ENCODE assay signal across 8 cellular contexts in the genomic region with DNA sequence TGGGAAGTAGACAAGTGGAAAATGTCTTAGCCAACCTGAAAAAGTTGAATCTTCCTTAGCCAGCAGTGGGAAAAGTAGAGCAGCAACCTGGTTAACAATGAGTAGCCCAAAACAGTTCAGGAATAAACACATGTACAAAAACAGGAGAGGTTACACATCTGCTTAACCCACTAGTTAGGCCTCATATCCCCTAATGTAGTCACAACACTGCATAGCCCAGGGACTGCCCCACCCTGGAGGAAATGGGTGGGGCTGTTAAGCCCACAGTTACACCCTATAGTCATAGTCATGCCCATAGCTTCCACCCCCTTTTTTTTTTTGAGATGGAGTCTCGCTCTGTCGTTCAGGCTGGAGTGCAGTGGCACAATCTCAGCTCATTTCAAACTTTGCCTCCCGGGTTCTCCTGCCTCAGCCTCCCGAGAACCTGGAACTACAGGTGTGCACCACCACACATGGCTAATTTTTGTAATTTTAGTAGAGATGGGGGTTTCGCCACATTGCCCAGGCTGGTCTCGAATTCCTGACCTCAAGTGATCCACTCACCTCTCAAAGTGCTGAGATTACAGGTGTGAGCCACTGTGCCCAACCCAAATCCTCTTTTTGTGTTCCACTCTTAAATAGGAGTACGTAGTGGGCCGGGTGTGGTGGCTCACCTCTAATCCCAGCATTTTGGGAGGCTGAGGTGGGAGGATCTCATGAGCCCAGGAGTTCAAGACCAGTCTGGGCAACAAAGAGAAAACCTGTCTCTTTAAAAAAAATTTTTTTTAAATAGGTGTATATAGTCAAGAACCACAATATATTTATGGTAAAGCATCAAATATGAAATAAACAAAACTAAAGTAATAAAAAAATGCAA. TPM values are rescaled to one million over a fixed set of nuclear protein-coding genes. Genes with fewer than 3 reads are reported as not detected.
A peak's percentile ranks its signal among the peaks of the same experiment; 100 is the strongest.
DNase-seq lines count a peak whose midpoint lies in the region; ATAC-seq and TF ChIP-seq lines count a peak whose summit lies in the region.

No MANE protein-coding gene starts in this region.

- no peak overlapping the region for H2AFZ ChIP-seq in Loucy (ENCODE audit: low read length)

- H3K79me2 ChIP-seq in Loucy (ENCODE audit: insufficient read depth, low read length) = peaks cover 99% of the 10 kb centered on the region

- 73 to 100% methylated on average over 2 of the region's 8 CpGs for WGBS in gastroesophageal sphincter (ENCODE audit: low coverage in 1 of 2), 2 donors

- no peaks in the 10 kb centered on the region for H3K9me3 ChIP-seq in Loucy (ENCODE audit: insufficient read depth, low read depth, low read length)
- no peaks in the 10 kb centered on the region for H3K9me3 ChIP-seq in gastroesophageal sphincter

- peak; percentile 81 for ATAC-seq in GM21619 (IDR thresholded peaks at IDR 0.05; ENCODE audit: unreplicated experiment)
- peak; percentile 99 for ATAC-seq in activated CD8-positive, alpha-beta memory T cell treated with anti-CD3 and anti-CD28 coated beads, Interleukin-2, amount 10 ng/mL, durations not matched to agents 7 days and 5 days
- ATAC-seq in gastroesophageal sphincter = peak; percentile 58

- no peak for TF ChIP-seq EP300 in gastroesophageal sphincter (IDR thresholded peaks at IDR 0.05)

- peaks cover 42% of the 10 kb centered on the region for H3K4me1 Mint-ChIP-seq in activated CD8-positive, alpha-beta memory T cell treated with anti-CD3 and anti-CD28 coated beads, Interleukin-2, amount 10 ng/mL, durations not matched to agents 7 days and 5 days

- H3K4me3 ChIP-seq in Loucy (ENCODE audit: low read length, poor library complexity, severe bottlenecking) (no peak overlapping the region), gastroesophageal sphincter (no peak overlapping the region)

- peak overlapping the region; percentile 68 for H3K4me3 Mint-ChIP-seq in activated CD8-positive, alpha-beta memory T cell treated with anti-CD3 and anti-CD28 coated beads, Interleukin-2, amount 10 ng/mL, durations not matched to agents 7 days and 5 days

- no peak for TF ChIP-seq CTCF in Loucy (conservative IDR thresholded peaks at IDR 0.05; ENCODE audit: low read length)
- no peak for TF ChIP-seq CTCF in gastroesophageal sphincter (IDR thresholded peaks at IDR 0.05)

- no peaks in the 10 kb centered on the region for H3K27me3 Mint-ChIP-seq in activated CD8-positive, alpha-beta memory T cell treated with anti-CD3 and anti-CD28 coated beads, Interleukin-2, amount 10 ng/mL, durations not matched to agents 7 days and 5 days

- peak overlapping the region; percentile 23 for H3K9ac ChIP-seq in Loucy (ENCODE audit: low read depth, low read length, poor library complexity, severe bottlenecking)

- peak overlapping the region; percentile 28 for H3K4me2 ChIP-seq in Loucy (ENCODE audit: low read depth, low read length, poor library complexity, severe bottlenecking)

- H3K36me3 ChIP-seq in Loucy (ENCODE audit: insufficient read depth, low read length) = no peaks in the 10 kb centered on the region
- no peaks in the 10 kb centered on the region for H3K36me3 ChIP-seq in gastroesophageal sphincter

- peaks cover 10% of the 10 kb centered on the region for H3K36me3 Mint-ChIP-seq in activated CD8-positive, alpha-beta memory T cell treated with anti-CD3 and anti-CD28 coated beads, Interleukin-2, amount 10 ng/mL, durations not matched to agents 7 days and 5 days

- H3K9me3 Mint-ChIP-seq in activated CD8-positive, alpha-beta memory T cell treated with anti-CD3 and anti-CD28 coated beads, Interleukin-2, amount 10 ng/mL, durations not matched to agents 7 days and 5 days (ENCODE audit: low read depth) = no peaks in the 10 kb centered on the region

- DNase-seq in EH (ENCODE audit: low read depth) (peak; percentile 64), epidermal melanocyte (ENCODE audit: insufficient read length, low spot score) (no peak), NCI-H2081 treated with DMSO at 0.1 percent for 48 hours (lab: John Stamatoyannopoulos, UW) (no peak)
- peak; percentile 91 for DNase-seq in activated CD8-positive, alpha-beta memory T cell treated with anti-CD3 and anti-CD28 coated beads, Interleukin-2, amount 10 ng/mL, durations not matched to agents 7 days and 5 days
- peak; percentile 44 to 62 (median 47) for DNase-seq in stimulated activated CD4-positive, alpha-beta T cell treated with anti-CD3 and anti-CD28 coated beads, TNF-alpha, amount 100 ng/mL, for 48 hours (ENCODE audit: low read depth in 3 of 3)

- no peaks in the 10 kb centered on the region for H3K27me3 ChIP-seq in Loucy (ENCODE audit: insufficient read depth, low read length, poor library complexity, severe bottlenecking)
- H3K27me3 ChIP-seq in gastroesophageal sphincter = no peaks in the 10 kb centered on the region

- peak overlapping the region; percentile 91 for H3K27ac Mint-ChIP-seq in activated CD8-positive, alpha-beta memory T cell treated with anti-CD3 and anti-CD28 coated beads, Interleukin-2, amount 10 ng/mL, durations not matched to agents 7 days and 5 days

- no peak for TF ChIP-seq POLR2A in gastroesophageal sphincter (IDR thresholded peaks at IDR 0.05)

- H3K4me1 ChIP-seq in Loucy (ENCODE audit: insufficient read depth, low read length, poor library complexity, severe bottlenecking) (peaks cover 46% of the 10 kb centered on the region), gastroesophageal sphincter (peaks cover under 1 to 43% (median 11%) of the 10 kb centered on the region in 3 donors)

- peaks cover 24% of the 10 kb centered on the region for H4K20me1 ChIP-seq in Loucy (ENCODE audit: insufficient read depth, low read length, poor library complexity, severe bottlenecking)

- no peaks in the 10 kb centered on the region for H3K9me2 ChIP-seq in Loucy (replicated peaks; ENCODE audit: low read depth, low read length)

- peaks cover 4% of the 10 kb centered on the region; the same call in 1 of the 2 replicates for H3F3A ChIP-seq in Loucy (ENCODE audit: low read depth)

- H3K27ac ChIP-seq in gastroesophageal sphincter = peak overlapping the region in 3 of 4 donors; percentile 23 to 36 (median 28)

- CTCF ChIA-PET in activated CD8-positive, alpha-beta memory T cell treated with anti-CD3 and anti-CD28 coated beads, Interleukin-2, amount 10 ng/mL, durations not matched to agents 7 days and 5 days (lab: Charles Lee) = interaction anchor here (1.2 to 3.9 kb wide), 6 partner anchors 8 to 423 kb away, joined by 3 to 17 read pairs (median 5); a partner anchor contains a TSS

RNA-seq across cellular contexts. Expression of a gene that starts 24.5 kb away (rescaled TPM):
- total RNA-seq in activated CD8-positive, alpha-beta memory T cell treated with anti-CD3 and anti-CD28 coated beads, Interleukin-2, amount 10 ng/mL, durations not matched to agents 7 days and 5 days = 10 to 100 TPM; 73.7 to 79.8 TPM
- total RNA-seq in gastroesophageal sphincter = 100 to 1,000 TPM in 1 of 4 donors, 10 to 100 TPM in 3; 84.4 to 116 (median 96.6) TPM

Comparison
In these comparisons a context has a peak if more than half of its experiments do, and no peak if none do; other contexts are left out.
1. DNase-seq: peak in EH (single experiment), activated CD8-positive, alpha-beta memory T cell treated with anti-CD3 and anti-CD28 coated beads, Interleukin-2, amount 10 ng/mL, durations not matched to agents 7 days and 5 days (single experiment) and stimulated activated CD4-positive, alpha-beta T cell treated with anti-CD3 and anti-CD28 coated beads, TNF-alpha, amount 100 ng/mL, for 48 hours (3 of 3); none in epidermal melanocyte (single experiment) and NCI-H2081 treated with DMSO at 0.1 percent for 48 hours (single experiment).
2. Peak in every context shown above with its lines, with median percentiles within 50 percentile points of each other: ATAC-seq.